ENCODE assay signal across 1 cellular context in genomic region chr5:154198611-154199230, GRCh38.
TF ChIP-seq lines count a peak whose summit lies in the region.

No MANE protein-coding gene starts in this region.

TF ChIP-seq in SK-N-SH, 30 proteins besides CTCF, POLR2A, EP300 and RAD21 (continued from another document):
- peak; percentile 57 for TF ChIP-seq PBX3 (IDR thresholded peaks at IDR 0.05)
- peak; percentile 31; the same call in 1 of the 2 replicates for TF ChIP-seq JUND (IDR thresholded peaks at IDR 0.05)
- TF ChIP-seq FOSL2 (IDR thresholded peaks at IDR 0.05; ENCODE audit: borderline replicate concordance, low read depth): peak; percentile 38; the same call in 1 of the 2 replicates
